Comparison of ENCODE assay signal across 20 cellular contexts in the genomic region with DNA sequence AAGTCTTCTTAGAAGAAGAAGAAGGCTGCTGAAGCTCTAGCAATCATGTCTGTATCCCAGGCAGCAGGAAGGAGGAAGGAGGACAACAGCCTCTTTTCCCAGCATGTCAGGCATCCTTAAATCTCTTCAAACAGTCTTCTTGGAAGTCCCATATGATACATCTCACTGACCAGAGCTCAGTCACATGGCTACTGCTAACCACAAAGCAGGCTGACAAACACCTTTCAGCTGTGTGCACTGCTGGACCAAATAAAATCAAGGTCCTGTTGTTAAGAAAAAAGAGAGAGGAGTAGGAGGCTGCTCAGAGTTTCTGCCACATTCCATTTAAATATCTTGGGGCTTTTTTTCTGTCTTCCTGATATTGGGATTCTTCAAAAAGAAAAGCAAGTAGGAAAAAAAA.
"Had no signal": no experiment of that assay in that cellular context is flagged by ENCODE, and none has a peak within 500 bp of the region (broad histone marks: within the 10 kb centered on the region; RNA-seq: fewer than 3 reads in every experiment).

No MANE protein-coding gene starts in this region.

- H3K27me3 ChIP-seq: brain microvascular endothelial cell, hepatocyte, left lung, upper lobe of left lung had no signal

- H3K9me3 Mint-ChIP-seq: stimulated activated effector memory CD8-positive, alpha-beta T cell treated with anti-CD3 and anti-CD28 coated beads, Interleukin-12 subunit alpha, Interleukin-12 subunit beta, amount 100 ng/mL, for 72 hours had no signal

- H3K4me2 ChIP-seq: hepatocyte had no signal

- H3K36me3 Mint-ChIP-seq: activated naive CD8-positive, alpha-beta T cell; stimulated activated effector memory CD8-positive, alpha-beta T cell treated with anti-CD3 and anti-CD28 coated beads, Interleukin-12 subunit alpha, Interleukin-12 subunit beta, amount 100 ng/mL, for 72 hours had no signal

- DNase-seq: activated CD4-positive, alpha-beta T cell treated with anti-CD3 and anti-CD28 coated beads, Interleukin-2, amount 50 U/mL, for 4 hours; activated effector memory CD4-positive, alpha-beta T cell treated with anti-CD3 and anti-CD28 coated beads, Interleukin-2, amount 50 U/mL, for 16 hours; activated T-cell treated with anti-CD3 and anti-CD28 coated beads, Interleukin-2, amount 50 U/mL, for 72 hours; amniotic stem cell; effector CD4-positive, alpha-beta T cell; foreskin fibroblast; left lung; mammary epithelial cell; right cardiac atrium; small intestine; stimulated activated CD4-positive, alpha-beta T cell treated with anti-CD3 and anti-CD28 coated beads, Interleukin-4, amount 100 ng/mL, for 1 hour; stomach; upper lobe of left lung; WERI-Rb-1 had no signal

- H3K79me2 ChIP-seq: hepatocyte had no signal

- H3K27ac Mint-ChIP-seq: activated naive CD8-positive, alpha-beta T cell; activated T-cell treated with anti-CD3 and anti-CD28 coated beads, Interleukin-2, amount 50 U/mL, for 72 hours; progenitor cell of endocrine pancreas; stimulated activated effector memory CD8-positive, alpha-beta T cell treated with anti-CD3 and anti-CD28 coated beads, Interleukin-12 subunit alpha, Interleukin-12 subunit beta, amount 100 ng/mL, for 72 hours had no signal

- H3K4me1 ChIP-seq: left lung, upper lobe of left lung had no signal

- H3K4me1 Mint-ChIP-seq: stimulated activated effector memory CD8-positive, alpha-beta T cell treated with anti-CD3 and anti-CD28 coated beads, Interleukin-12 subunit alpha, Interleukin-12 subunit beta, amount 100 ng/mL, for 72 hours had no signal

- H3K36me3 ChIP-seq: brain microvascular endothelial cell, left lung, stomach, upper lobe of left lung, WERI-Rb-1 had no signal

- H3K9me3 ChIP-seq: left lung, stomach, upper lobe of left lung had no signal

- H3K4me3 ChIP-seq: hepatocyte, left lung, stomach, upper lobe of left lung had no signal

- H3K4me3 Mint-ChIP-seq: activated naive CD8-positive, alpha-beta T cell; activated T-cell treated with anti-CD3 and anti-CD28 coated beads, Interleukin-2, amount 50 U/mL, for 72 hours; stimulated activated effector memory CD8-positive, alpha-beta T cell treated with anti-CD3 and anti-CD28 coated beads, Interleukin-12 subunit alpha, Interleukin-12 subunit beta, amount 100 ng/mL, for 72 hours had no signal

- H2AFZ ChIP-seq: hepatocyte had no signal

- H3K27ac ChIP-seq: brain microvascular endothelial cell, hepatocyte, left lung, stomach, upper lobe of left lung, WERI-Rb-1 had no signal

- H3K27me3 Mint-ChIP-seq: progenitor cell of endocrine pancreas had no signal

- ATAC-seq: activated T-cell treated with anti-CD3 and anti-CD28 coated beads, Interleukin-2, amount 50 U/mL, for 72 hours; esophagus mucosa; stimulated activated effector memory CD8-positive, alpha-beta T cell treated with anti-CD3 and anti-CD28 coated beads, Interleukin-12 subunit alpha, Interleukin-12 subunit beta, amount 100 ng/mL, for 72 hours had no signal
